19 cellular contexts compared by ENCODE assay signal in genomic region chr4:82555279-82555678, GRCh38. TPM values are rescaled to one million over a fixed set of nuclear protein-coding genes. Genes with fewer than 3 reads are reported as not detected.
DNase-seq lines count a peak whose midpoint lies in the region; ATAC-seq, FAIRE-seq and TF ChIP-seq lines count a peak whose summit lies in the region.
"Had no signal": no experiment of that assay in that cellular context is flagged by ENCODE, and none has a peak within 500 bp of the region (broad histone marks: within the 10 kb centered on the region; RNA-seq: fewer than 3 reads in every experiment).

No MANE protein-coding gene starts in this region.

- no peak overlapping the region for H3K27ac Mint-ChIP-seq in activated CD4-positive, alpha-beta T cell treated with anti-CD3 and anti-CD28 coated beads, Interleukin-2, amount 10 ng/mL, durations not matched to agents 7 days and 5 days
- H3K27ac Mint-ChIP-seq: activated naive CD4-positive, alpha-beta T cell treated with anti-CD3 and anti-CD28 coated beads, Interleukin-2, amount 50 U/mL, for 72 hours; stimulated activated effector memory CD8-positive, alpha-beta T cell treated with anti-CD3 and anti-CD28 coated beads, Interleukin-12 subunit alpha, Interleukin-12 subunit beta, amount 100 ng/mL, for 72 hours had no signal

- no peaks in the 10 kb centered on the region for H3K27me3 ChIP-seq in SJCRH30
- peaks cover 2% of the 10 kb centered on the region for H3K27me3 ChIP-seq in PC-3 (ENCODE audit: low read length)

- CTCF ChIA-PET in PC-3 (lab: Charles Lee), result no interaction called here
- CTCF ChIA-PET in activated CD4-positive, alpha-beta T cell treated with anti-CD3 and anti-CD28 coated beads, Interleukin-2, amount 10 ng/mL, durations not matched to agents 7 days and 5 days (lab: Charles Lee), result interaction anchor here (1.0 kb wide), 1 partner anchor 38 kb away, joined by 3 read pairs; no protein-coding TSS in a partner anchor

- no peaks in the 10 kb centered on the region for H3K9me2 ChIP-seq in PC-3 (replicated peaks; ENCODE audit: low read length)

- no peak overlapping the region for H3K9ac ChIP-seq in PC-3 (ENCODE audit: low read length)

- ATAC-seq in PC-3 (no peak), HG02973 (IDR thresholded peaks at IDR 0.05; ENCODE audit: unreplicated experiment) (no peak)
- ATAC-seq: activated naive CD4-positive, alpha-beta T cell treated with anti-CD3 and anti-CD28 coated beads, Interleukin-2, amount 50 U/mL, for 72 hours; stimulated activated effector memory CD8-positive, alpha-beta T cell treated with anti-CD3 and anti-CD28 coated beads, Interleukin-12 subunit alpha, Interleukin-12 subunit beta, amount 100 ng/mL, for 72 hours had no signal

- POLR2A ChIA-PET in PC-3 (lab: Charles Lee; ENCODE audit: unreplicated experiment), result no interaction called here
- POLR2A ChIA-PET in activated CD4-positive, alpha-beta T cell treated with anti-CD3 and anti-CD28 coated beads, Interleukin-2, amount 10 ng/mL, durations not matched to agents 7 days and 5 days (lab: Charles Lee), result no interaction called here

- 0 out of 2 replicates have a peak, but pooled peaks have one; percentile 2 for TF ChIP-seq CTCF in AG10803 (conservative IDR thresholded peaks at IDR 0.05; ENCODE audit: low read length)
- peak; percentile 16 for TF ChIP-seq CTCF in fibroblast of pulmonary artery (IDR thresholded peaks at IDR 0.05; ENCODE audit: low read length, missing control alignments)
- TF ChIP-seq CTCF in PC-3 (conservative IDR thresholded peaks at IDR 0.05; ENCODE audit: low read depth, low read length), result no peak

- no peaks in the 10 kb centered on the region for H3K36me3 Mint-ChIP-seq in activated CD4-positive, alpha-beta T cell treated with anti-CD3 and anti-CD28 coated beads, Interleukin-2, amount 10 ng/mL, durations not matched to agents 7 days and 5 days (ENCODE audit: low read depth)
- H3K36me3 Mint-ChIP-seq: activated naive CD4-positive, alpha-beta T cell treated with anti-CD3 and anti-CD28 coated beads, Interleukin-2, amount 50 U/mL, for 72 hours; stimulated activated effector memory CD8-positive, alpha-beta T cell treated with anti-CD3 and anti-CD28 coated beads, Interleukin-12 subunit alpha, Interleukin-12 subunit beta, amount 100 ng/mL, for 72 hours had no signal

- H2AFZ ChIP-seq in PC-3 (ENCODE audit: low read length), result no peak overlapping the region

- H3K79me2 ChIP-seq in PC-3 (ENCODE audit: low read length), result no peaks in the 10 kb centered on the region

- H3K9me3 ChIP-seq in SJCRH30 (replicated peaks) (no peaks in the 10 kb centered on the region), PC-3 (ENCODE audit: low read length) (no peaks in the 10 kb centered on the region)

- no TSS peak for BruUV-seq in PC-3 (replicated peaks; lab: Mats Ljungman, UMichigan)

- peak; percentile 23 for FAIRE-seq in H54 (lab: Jason Lieb, UNC)
- FAIRE-seq: G401.6, TTC549 had no signal

- no peak overlapping the region for H3K4me2 ChIP-seq in PC-3 (ENCODE audit: low read length)

- H3K27me3 Mint-ChIP-seq in activated CD4-positive, alpha-beta T cell treated with anti-CD3 and anti-CD28 coated beads, Interleukin-2, amount 10 ng/mL, durations not matched to agents 7 days and 5 days, result peaks cover 44% of the 10 kb centered on the region

- H4K20me1 ChIP-seq in PC-3 (ENCODE audit: low read length), result no peaks in the 10 kb centered on the region

- H3K4me3 ChIP-seq in AG10803 (ENCODE audit: low read length), result no peak overlapping the region
- H3K4me3 ChIP-seq in SJCRH30, result no peak overlapping the region
- no peak overlapping the region for H3K4me3 ChIP-seq in fibroblast of pulmonary artery (replicated peaks; ENCODE audit: low read depth, low read length)
- H3K4me3 ChIP-seq in PC-3 (ENCODE audit: low read length), result no peak overlapping the region

- H3K4me1 ChIP-seq in SJCRH30 (no peaks in the 10 kb centered on the region), PC-3 (ENCODE audit: insufficient read depth, low read length) (no peaks in the 10 kb centered on the region)

- no peaks in the 10 kb centered on the region for H3K4me1 Mint-ChIP-seq in activated CD4-positive, alpha-beta T cell treated with anti-CD3 and anti-CD28 coated beads, Interleukin-2, amount 10 ng/mL, durations not matched to agents 7 days and 5 days
- H3K4me1 Mint-ChIP-seq: stimulated activated effector memory CD8-positive, alpha-beta T cell treated with anti-CD3 and anti-CD28 coated beads, Interleukin-12 subunit alpha, Interleukin-12 subunit beta, amount 100 ng/mL, for 72 hours had no signal

- H3K27ac ChIP-seq in SJCRH30 (no peak overlapping the region), PC-3 (ENCODE audit: low read length) (no peak overlapping the region)

- no peak for TF ChIP-seq POLR2A in H54 (IDR thresholded peaks at IDR 0.05; ENCODE audit: low read depth, low read length)

- H3K9me3 Mint-ChIP-seq in activated CD4-positive, alpha-beta T cell treated with anti-CD3 and anti-CD28 coated beads, Interleukin-2, amount 10 ng/mL, durations not matched to agents 7 days and 5 days, result no peaks in the 10 kb centered on the region
- H3K9me3 Mint-ChIP-seq: activated naive CD4-positive, alpha-beta T cell treated with anti-CD3 and anti-CD28 coated beads, Interleukin-2, amount 50 U/mL, for 72 hours; stimulated activated effector memory CD8-positive, alpha-beta T cell treated with anti-CD3 and anti-CD28 coated beads, Interleukin-12 subunit alpha, Interleukin-12 subunit beta, amount 100 ng/mL, for 72 hours had no signal

- H3F3A ChIP-seq in PC-3 (ENCODE audit: low read length, unreplicated experiment), result no peaks in the 10 kb centered on the region

- no peak overlapping the region for H3K4me3 Mint-ChIP-seq in activated CD4-positive, alpha-beta T cell treated with anti-CD3 and anti-CD28 coated beads, Interleukin-2, amount 10 ng/mL, durations not matched to agents 7 days and 5 days
- H3K4me3 Mint-ChIP-seq: stimulated activated effector memory CD8-positive, alpha-beta T cell treated with anti-CD3 and anti-CD28 coated beads, Interleukin-12 subunit alpha, Interleukin-12 subunit beta, amount 100 ng/mL, for 72 hours had no signal

- intact Hi-C loops in PC-3 (cut with micrococcal nuclease), result no loop called here

- no peaks in the 10 kb centered on the region for H3K36me3 ChIP-seq in SJCRH30
- no peaks in the 10 kb centered on the region for H3K36me3 ChIP-seq in PC-3 (ENCODE audit: low read depth, low read length)

- DNase-seq in AG10803 (ENCODE audit: low read depth) (no peak), H54 (ENCODE audit: insufficient read length, low spot score) (no peak), SJCRH30 (peak; percentile 11 to 42), fibroblast of pulmonary artery (ENCODE audit: low read depth) (peak; percentile 5), PC-3 (no peak), hepatic stellate cell (ENCODE audit: low spot score) (no peak)
- no peak for DNase-seq in activated CD4-positive, alpha-beta T cell treated with anti-CD3 and anti-CD28 coated beads, Interleukin-2, amount 10 ng/mL, durations not matched to agents 7 days and 5 days
- DNase-seq: C1 segment of cervical spinal cord; caudate nucleus; HCEC 1CT; kidney glomerular epithelial cell; NCI-H1105 treated with DMSO at 0.1 percent for 48 hours; SHP77; stimulated activated CD4-positive, alpha-beta T cell treated with anti-CD3 and anti-CD28 coated beads, Interleukin-1b, Interleukin-23, amount 100 ng/mL, for 48 hours had no signal

RNA-seq across cellular contexts. Expression of gene TMEM150C, which starts 6.5 kb away (rescaled TPM):
- 0.65 and 0.66 TPM in 2 replicates for total RNA-seq in SJCRH30 (2014; rRNA removed; shearing (Covaris generic))
- 0.46 and 0.58 TPM in 2 replicates for total RNA-seq in PC-3 (2014; rRNA removed)
- not detected for total RNA-seq in activated CD4-positive, alpha-beta T cell treated with anti-CD3 and anti-CD28 coated beads, Interleukin-2, amount 10 ng/mL, durations not matched to agents 7 days and 5 days
- total RNA-seq: activated naive CD4-positive, alpha-beta T cell treated with anti-CD3 and anti-CD28 coated beads, Interleukin-2, amount 50 U/mL, for 72 hours had no signal

Comparison
In these comparisons a context has a peak if more than half of its experiments do, and no peak if none do; other contexts are left out.
1. DNase-seq: peak in SJCRH30 (2 of 2) and fibroblast of pulmonary artery (single experiment); none in AG10803 (single experiment), H54 (single experiment), PC-3 (single experiment), hepatic stellate cell (single experiment) and activated CD4-positive, alpha-beta T cell treated with anti-CD3 and anti-CD28 coated beads, Interleukin-2, amount 10 ng/mL, durations not matched to agents 7 days and 5 days (single experiment).